ENCODE assay signal across 1 cellular context in genomic region chr5:127934791-127935256, GRCh38.
TF ChIP-seq lines count a peak whose summit lies in the region.

No MANE protein-coding gene starts in this region.

TF ChIP-seq in HepG2, 621 proteins besides CTCF, POLR2A, EP300 and RAD21 (continued from another document and continues in another):
- TF ChIP-seq, protein P1, sequence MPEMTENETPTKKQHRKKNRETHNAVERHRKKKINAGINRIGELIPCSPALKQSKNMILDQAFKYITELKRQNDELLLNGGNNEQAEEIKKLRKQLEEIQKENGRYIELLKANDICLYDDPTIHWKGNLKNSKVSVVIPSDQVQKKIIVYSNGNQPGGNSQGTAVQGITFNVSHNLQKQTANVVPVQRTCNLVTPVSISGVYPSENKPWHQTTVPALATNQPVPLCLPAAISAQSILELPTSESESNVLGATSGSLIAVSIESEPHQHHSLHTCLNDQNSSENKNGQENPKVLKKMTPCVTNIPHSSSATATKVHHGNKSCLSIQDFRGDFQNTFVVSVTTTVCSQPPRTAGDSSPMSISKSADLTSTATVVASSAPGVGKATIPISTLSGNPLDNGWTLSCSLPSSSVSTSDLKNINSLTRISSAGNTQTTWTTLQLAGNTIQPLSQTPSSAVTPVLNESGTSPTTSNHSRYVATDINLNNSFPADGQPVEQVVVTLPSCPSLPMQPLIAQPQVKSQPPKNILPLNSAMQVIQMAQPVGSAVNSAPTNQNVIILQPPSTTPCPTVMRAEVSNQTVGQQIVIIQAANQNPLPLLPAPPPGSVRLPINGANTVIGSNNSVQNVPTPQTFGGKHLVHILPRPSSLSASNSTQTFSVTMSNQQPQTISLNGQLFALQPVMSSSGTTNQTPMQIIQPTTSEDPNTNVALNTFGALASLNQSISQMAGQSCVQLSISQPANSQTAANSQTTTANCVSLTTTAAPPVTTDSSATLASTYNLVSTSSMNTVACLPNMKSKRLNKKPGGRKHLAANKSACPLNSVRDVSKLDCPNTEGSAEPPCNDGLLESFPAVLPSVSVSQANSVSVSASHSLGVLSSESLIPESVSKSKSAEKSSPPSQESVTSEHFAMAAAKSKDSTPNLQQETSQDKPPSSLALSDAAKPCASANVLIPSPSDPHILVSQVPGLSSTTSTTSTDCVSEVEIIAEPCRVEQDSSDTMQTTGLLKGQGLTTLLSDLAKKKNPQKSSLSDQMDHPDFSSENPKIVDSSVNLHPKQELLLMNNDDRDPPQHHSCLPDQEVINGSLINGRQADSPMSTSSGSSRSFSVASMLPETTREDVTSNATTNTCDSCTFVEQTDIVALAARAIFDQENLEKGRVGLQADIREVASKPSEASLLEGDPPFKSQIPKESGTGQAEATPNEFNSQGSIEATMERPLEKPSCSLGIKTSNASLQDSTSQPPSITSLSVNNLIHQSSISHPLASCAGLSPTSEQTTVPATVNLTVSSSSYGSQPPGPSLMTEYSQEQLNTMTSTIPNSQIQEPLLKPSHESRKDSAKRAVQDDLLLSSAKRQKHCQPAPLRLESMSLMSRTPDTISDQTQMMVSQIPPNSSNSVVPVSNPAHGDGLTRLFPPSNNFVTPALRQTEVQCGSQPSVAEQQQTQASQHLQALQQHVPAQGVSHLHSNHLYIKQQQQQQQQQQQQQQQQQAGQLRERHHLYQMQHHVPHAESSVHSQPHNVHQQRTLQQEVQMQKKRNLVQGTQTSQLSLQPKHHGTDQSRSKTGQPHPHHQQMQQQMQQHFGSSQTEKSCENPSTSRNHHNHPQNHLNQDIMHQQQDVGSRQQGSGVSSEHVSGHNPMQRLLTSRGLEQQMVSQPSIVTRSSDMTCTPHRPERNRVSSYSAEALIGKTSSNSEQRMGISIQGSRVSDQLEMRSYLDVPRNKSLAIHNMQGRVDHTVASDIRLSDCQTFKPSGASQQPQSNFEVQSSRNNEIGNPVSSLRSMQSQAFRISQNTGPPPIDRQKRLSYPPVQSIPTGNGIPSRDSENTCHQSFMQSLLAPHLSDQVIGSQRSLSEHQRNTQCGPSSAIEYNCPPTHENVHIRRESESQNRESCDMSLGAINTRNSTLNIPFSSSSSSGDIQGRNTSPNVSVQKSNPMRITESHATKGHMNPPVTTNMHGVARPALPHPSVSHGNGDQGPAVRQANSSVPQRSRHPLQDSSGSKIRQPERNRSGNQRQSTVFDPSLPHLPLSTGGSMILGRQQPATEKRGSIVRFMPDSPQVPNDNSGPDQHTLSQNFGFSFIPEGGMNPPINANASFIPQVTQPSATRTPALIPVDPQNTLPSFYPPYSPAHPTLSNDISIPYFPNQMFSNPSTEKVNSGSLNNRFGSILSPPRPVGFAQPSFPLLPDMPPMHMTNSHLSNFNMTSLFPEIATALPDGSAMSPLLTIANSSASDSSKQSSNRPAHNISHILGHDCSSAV (CRISPR knock-in tag; IDR thresholded peaks at IDR 0.05; ENCODE audit: borderline replicate concordance) = no peak
- TF ChIP-seq TFDP2 (CRISPR knock-in tag; IDR thresholded peaks at IDR 0.05) = no peak
- TF ChIP-seq ZNF646 (CRISPR knock-in tag; IDR thresholded peaks at IDR 0.05) = no peak
- no peak; the same call in 1 of the 2 replicates for TF ChIP-seq ZBTB34 (CRISPR knock-in tag; IDR thresholded peaks at IDR 0.05)
- no peak for TF ChIP-seq ZMYM3 (CRISPR knock-in tag; IDR thresholded peaks at IDR 0.05)
- TF ChIP-seq TGIF2 (CRISPR knock-in tag; IDR thresholded peaks at IDR 0.05) = no peak
- TF ChIP-seq, protein P2, sequence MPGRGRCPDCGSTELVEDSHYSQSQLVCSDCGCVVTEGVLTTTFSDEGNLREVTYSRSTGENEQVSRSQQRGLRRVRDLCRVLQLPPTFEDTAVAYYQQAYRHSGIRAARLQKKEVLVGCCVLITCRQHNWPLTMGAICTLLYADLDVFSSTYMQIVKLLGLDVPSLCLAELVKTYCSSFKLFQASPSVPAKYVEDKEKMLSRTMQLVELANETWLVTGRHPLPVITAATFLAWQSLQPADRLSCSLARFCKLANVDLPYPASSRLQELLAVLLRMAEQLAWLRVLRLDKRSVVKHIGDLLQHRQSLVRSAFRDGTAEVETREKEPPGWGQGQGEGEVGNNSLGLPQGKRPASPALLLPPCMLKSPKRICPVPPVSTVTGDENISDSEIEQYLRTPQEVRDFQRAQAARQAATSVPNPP (CRISPR knock-in tag; IDR thresholded peaks at IDR 0.05) = no peak
- TF ChIP-seq ETV6 (CRISPR knock-in tag; conservative IDR thresholded peaks at IDR 0.05) = no peak
- TF ChIP-seq MBD4 (IDR thresholded peaks at IDR 0.05; ENCODE audit: borderline replicate concordance, low read length) = 0 out of 2 replicates have a peak, but pooled peaks have one; percentile 40
- TF ChIP-seq HMGXB4 (CRISPR knock-in tag; IDR thresholded peaks at IDR 0.05; ENCODE audit: borderline replicate concordance in 1 of 2, low read depth in 1 of 2) = peak in 1 of 2 experiments; percentile 29; a peak in 1 of 4 replicates
- no peak for TF ChIP-seq ZFP91 (CRISPR knock-in tag; IDR thresholded peaks at IDR 0.05; ENCODE audit: borderline replicate concordance)
- TF ChIP-seq, protein P3, sequence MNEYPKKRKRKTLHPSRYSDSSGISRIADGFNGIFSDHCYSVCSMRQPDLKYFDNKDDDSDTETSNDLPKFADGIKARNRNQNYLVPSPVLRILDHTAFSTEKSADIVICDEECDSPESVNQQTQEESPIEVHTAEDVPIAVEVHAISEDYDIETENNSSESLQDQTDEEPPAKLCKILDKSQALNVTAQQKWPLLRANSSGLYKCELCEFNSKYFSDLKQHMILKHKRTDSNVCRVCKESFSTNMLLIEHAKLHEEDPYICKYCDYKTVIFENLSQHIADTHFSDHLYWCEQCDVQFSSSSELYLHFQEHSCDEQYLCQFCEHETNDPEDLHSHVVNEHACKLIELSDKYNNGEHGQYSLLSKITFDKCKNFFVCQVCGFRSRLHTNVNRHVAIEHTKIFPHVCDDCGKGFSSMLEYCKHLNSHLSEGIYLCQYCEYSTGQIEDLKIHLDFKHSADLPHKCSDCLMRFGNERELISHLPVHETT (CRISPR knock-in tag; conservative IDR thresholded peaks at IDR 0.05) = no peak
- peak; percentile 95 for TF ChIP-seq FOXA3 (CRISPR knock-in tag; IDR thresholded peaks at IDR 0.05)
- TF ChIP-seq NR2F2 (IDR thresholded peaks at IDR 0.05; ENCODE audit: borderline replicate concordance, low read depth) = 0 out of 2 replicates have a peak, but pooled peaks have one; percentile 20
- no peak for TF ChIP-seq ZNF557 (CRISPR knock-in tag; IDR thresholded peaks at IDR 0.05)
- TF ChIP-seq MEIS2 (CRISPR knock-in tag; IDR thresholded peaks at IDR 0.05) = no peak
- TF ChIP-seq SIX1 (CRISPR knock-in tag; IDR thresholded peaks at IDR 0.05; ENCODE audit: borderline replicate concordance) = no peak
- TF ChIP-seq CREB3 (CRISPR knock-in tag; IDR thresholded peaks at IDR 0.05) = no peak
- TF ChIP-seq NCOA2 (CRISPR knock-in tag; IDR thresholded peaks at IDR 0.05) = peak; percentile 76; the same call in 1 of the 2 replicates
- no peak for TF ChIP-seq ZNF780A (CRISPR knock-in tag; IDR thresholded peaks at IDR 0.05)
- TF ChIP-seq TBP (CRISPR knock-in tag; IDR thresholded peaks at IDR 0.05) = no peak
- TF ChIP-seq ZNF672 (CRISPR knock-in tag; IDR thresholded peaks at IDR 0.05) = no peak
